ENCODE assay signal across 24 cellular contexts in genomic region chr3:31568649-31569048, GRCh38. TPM values are rescaled to one million over a fixed set of nuclear protein-coding genes. Genes with fewer than 3 reads are reported as not detected.
DNase-seq lines count a peak whose midpoint lies in the region; ATAC-seq, FAIRE-seq and TF ChIP-seq lines count a peak whose summit lies in the region.
"Had no signal": no experiment of that assay in that cellular context is flagged by ENCODE, and none has a peak within 500 bp of the region (broad histone marks: within the 10 kb centered on the region; RNA-seq: fewer than 3 reads in every experiment).

No MANE protein-coding gene starts in this region.

- H3K4me3 Mint-ChIP-seq in T-helper 17 cell (peak overlapping the region; percentile 12), endodermal cell (no peak overlapping the region)

- H3K36me3 ChIP-seq in endodermal cell (ENCODE audit: control insufficient read depth, insufficient read depth, low read length), result peaks cover 4% of the 10 kb centered on the region
- H3K36me3 ChIP-seq in mucosa of descending colon (ENCODE audit: low read depth), result no peaks in the 10 kb centered on the region
- H3K36me3 ChIP-seq: BE2C had no signal

- H3K4me1 ChIP-seq in endodermal cell (ENCODE audit: control insufficient read depth, insufficient read depth, low read length) (peaks cover 34% of the 10 kb centered on the region), mucosa of descending colon (ENCODE audit: low read depth) (peaks cover 10% of the 10 kb centered on the region)
- H3K4me1 ChIP-seq: BE2C had no signal

- no peaks in the 10 kb centered on the region for H3K9me3 Mint-ChIP-seq in endodermal cell
- H3K9me3 Mint-ChIP-seq: CD4-positive, CD25-positive, alpha-beta regulatory T cell; CD8-positive, alpha-beta memory T cell had no signal

- H3K9me3 ChIP-seq in T-helper 17 cell (ENCODE audit: control insufficient read depth, low read length, poor library complexity, severe bottlenecking), result no peaks in the 10 kb centered on the region
- H3K9me3 ChIP-seq in endodermal cell (ENCODE audit: control insufficient read depth, low read length), result no peaks in the 10 kb centered on the region
- no peaks in the 10 kb centered on the region for H3K9me3 ChIP-seq in mucosa of descending colon
- H3K9me3 ChIP-seq: BE2C had no signal

- no peak overlapping the region for H3K9ac ChIP-seq in endodermal cell (ENCODE audit: extremely low read depth, low read length, poor library complexity, severe bottlenecking)
- H3K9ac ChIP-seq: GM23248 had no signal

- peaks cover 57% of the 10 kb centered on the region for H3K4me1 Mint-ChIP-seq in T-helper 17 cell
- H3K4me1 Mint-ChIP-seq in endodermal cell, result peaks cover 55% of the 10 kb centered on the region

- no peak for FAIRE-seq in GM12891 (lab: Jason Lieb, UNC)
- FAIRE-seq in frontal cortex (lab: Jason Lieb, UNC), result no peak
- FAIRE-seq: GM18507, H54, HTR-8/SVneo had no signal

- intact Hi-C loops in mucosa of descending colon (cut with DNase I, micrococcal nuclease), result no loop called here

- 91 to 100% methylated on average over 1 of the region's 1 CpG for WGBS in endodermal cell (ENCODE audit: insufficient coverage in 1 of 2, insufficient read length in 1 of 2), 2 experiments

- no peaks in the 10 kb centered on the region for H3K27me3 ChIP-seq in endodermal cell (ENCODE audit: control insufficient read depth, insufficient read depth, low read length, poor library complexity, severe bottlenecking)
- H3K27me3 ChIP-seq: BE2C had no signal

- H3K4me3 ChIP-seq in endodermal cell (ENCODE audit: low read length) (peak overlapping the region; percentile 1), mucosa of descending colon (no peak overlapping the region)
- H3K4me3 ChIP-seq: GM23248 had no signal

- TF ChIP-seq CTCF in endodermal cell (conservative IDR thresholded peaks at IDR 0.05) (no peak), mucosa of descending colon (IDR thresholded peaks at IDR 0.05) (no peak)

- TF ChIP-seq POLR2A in GM12891 (IDR thresholded peaks at IDR 0.05; ENCODE audit: low read depth, low read length), result no peak

- H3K36me3 Mint-ChIP-seq in T-helper 17 cell (ENCODE audit: low read depth) (no peaks in the 10 kb centered on the region), endodermal cell (ENCODE audit: low read depth) (no peaks in the 10 kb centered on the region)
- H3K36me3 Mint-ChIP-seq: CD4-positive, CD25-positive, alpha-beta regulatory T cell; CD8-positive, alpha-beta memory T cell had no signal

- H3K27ac Mint-ChIP-seq in T-helper 17 cell (no peak overlapping the region), endodermal cell (no peak overlapping the region)
- H3K27ac Mint-ChIP-seq: CD4-positive, CD25-positive, alpha-beta regulatory T cell; CD8-positive, alpha-beta memory T cell had no signal

- DNase-seq in GM12891 (ENCODE audit: insufficient read length, low spot score), result no peak
- peak; percentile 9 to 26 for DNase-seq in Kasumi-1 (lab: John Stamatoyannopoulos, UW)
- no peak for DNase-seq in T-helper 17 cell
- no peak for DNase-seq in endodermal cell
- DNase-seq in frontal cortex (ENCODE audit: low spot score in 2 of 2), result no peak
- DNase-seq in stimulated activated CD4-positive, alpha-beta T cell treated with anti-CD3 and anti-CD28 coated beads, Interleukin-2, amount 100 ng/mL, for 24 hours, result no peak
- DNase-seq in mucosa of descending colon, result no peak
- no peak for DNase-seq in NCI-H187 (lab: John Stamatoyannopoulos, UW)
- DNase-seq: ACHN; BE2C; C1 segment of cervical spinal cord; CD4-positive, CD25-positive, alpha-beta regulatory T cell; CD8-positive, alpha-beta memory T cell; COR-L47; DMS 273 treated with DMSO at 0.1 percent for 48 hours; DMS53; DND-41; EL; GM23248; HCEC 1CT; IMR-90 had no signal

- ATAC-seq in T-helper 17 cell (no peak), mucosa of descending colon (no peak)

- H3K27me3 Mint-ChIP-seq in T-helper 17 cell, result no peaks in the 10 kb centered on the region
- H3K27me3 Mint-ChIP-seq in endodermal cell (ENCODE audit: insufficient read depth), result no peaks in the 10 kb centered on the region
- H3K27me3 Mint-ChIP-seq: CD4-positive, CD25-positive, alpha-beta regulatory T cell had no signal

- no peak overlapping the region for H3K27ac ChIP-seq in endodermal cell (ENCODE audit: low read depth, low read length)
- H3K27ac ChIP-seq: GM23248 had no signal

TF ChIP-seq in GM12891, 5 proteins besides CTCF, POLR2A, EP300 and RAD21:
- TF ChIP-seq SPI1 (IDR thresholded peaks at IDR 0.05; ENCODE audit: low read depth, low read length), result peak; percentile 63
- TF ChIP-seq TAF1 (IDR thresholded peaks at IDR 0.05; ENCODE audit: low read depth, low read length), result no peak

RNA-seq across cellular contexts. Expression of gene STT3B, which starts 35.9 kb away (rescaled TPM):
- 65.3 TPM for polyA plus RNA-seq in GM12891 (2012; ENCODE audit: low read depth, missing spikeins)
- total RNA-seq in T-helper 17 cell (100 to 1,000 TPM; 125 to 151 TPM), endodermal cell (100 to 1,000 TPM; 126 to 199 TPM), frontal cortex (190 TPM), mucosa of descending colon (100 to 1,000 TPM in 1 of 3 donors, 10 to 100 TPM in 2; 86.0 to 118 (median 94.3) TPM)
- polyA plus RNA-seq in endodermal cell (2013, experiment 1 of 2), result 150 TPM
- polyA plus RNA-seq in endodermal cell (2013, experiment 2 of 2), result 160 TPM

Comparison
In these comparisons a context has a peak if more than half of its experiments do, and no peak if none do; other contexts are left out.
1. DNase-seq: peak in Kasumi-1 (2 of 2); none in GM12891 (single experiment), T-helper 17 cell (0 of 3), endodermal cell (single experiment), frontal cortex (0 of 2), stimulated activated CD4-positive, alpha-beta T cell treated with anti-CD3 and anti-CD28 coated beads, Interleukin-2, amount 100 ng/mL, for 24 hours (0 of 2), mucosa of descending colon (0 of 3) and NCI-H187 (0 of 2).